ENCODE assay signal across 1 cellular context in the genomic region with DNA sequence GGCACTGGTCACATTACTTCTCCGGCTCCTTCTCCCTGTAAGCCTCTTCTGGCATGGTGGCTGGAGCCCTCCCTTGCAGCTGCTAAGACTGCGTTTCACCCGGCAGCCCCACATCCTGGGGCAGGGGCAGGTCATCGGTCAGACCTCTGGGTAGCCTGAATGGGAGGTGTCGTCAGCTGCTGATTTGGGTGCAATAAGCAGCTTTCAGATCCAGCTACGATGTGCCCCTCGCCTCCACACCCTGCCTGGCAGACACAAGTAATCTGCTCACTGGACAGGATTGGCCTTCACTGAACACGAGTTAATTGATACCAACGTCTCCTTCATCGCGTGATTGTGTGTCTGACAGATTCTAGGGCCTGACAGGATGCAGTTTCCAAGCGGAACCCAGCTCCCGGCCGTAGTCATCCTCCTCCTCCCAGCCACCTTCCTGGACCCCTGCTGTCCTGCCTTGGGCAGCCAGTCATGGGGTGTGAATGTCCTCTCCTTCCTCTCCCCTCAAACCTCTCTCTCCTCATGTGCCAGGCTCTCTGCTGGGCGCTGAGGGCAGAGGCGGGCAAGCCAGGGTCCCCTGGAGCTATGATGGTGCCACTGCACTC.
TF ChIP-seq lines count a peak whose summit lies in the region.

No MANE protein-coding gene starts in this region.

TF ChIP-seq in GM23338, 12 proteins besides CTCF, POLR2A, EP300 and RAD21 (continued from another document):
- TF ChIP-seq REST (IDR thresholded peaks at IDR 0.05; ENCODE audit: unreplicated experiment) (no peak), EZH2 (IDR thresholded peaks at IDR 0.05; ENCODE audit: low read depth, unreplicated experiment) (no peak)
